ENCODE assay signal across 19 cellular contexts in genomic region chr6:107943626-107944439, GRCh38. TPM values are rescaled to one million over a fixed set of nuclear protein-coding genes. Genes with fewer than 3 reads are reported as not detected.
DNase-seq lines count a peak whose midpoint lies in the region; ATAC-seq and TF ChIP-seq lines count a peak whose summit lies in the region.
"Had no signal": no experiment of that assay in that cellular context is flagged by ENCODE, and none has a peak within 500 bp of the region (broad histone marks: within the 10 kb centered on the region; RNA-seq: fewer than 3 reads in every experiment).

No MANE protein-coding gene starts in this region.

- POLR2A ChIA-PET in T-cell (lab: Charles Lee) (interaction anchor here (0.6 to 0.7 kb wide), 2 partner anchors 22 to 104 kb away, joined by 3 to 4 read pairs; no protein-coding TSS in a partner anchor), MCF 10A (lab: Yijun Ruan, JAX) (interaction anchor here (0.7 to 2.2 kb wide), 4 partner anchors 9 to 23 kb away, joined by 3 to 5 read pairs (median 3); partner anchors contain the start of gene SEC63)

- H3K36me3 Mint-ChIP-seq in activated naive CD4-positive, alpha-beta T cell treated with anti-CD3 and anti-CD28 coated beads, Interleukin-2, amount 50 U/mL, for 72 hours, result peaks cover 0 to 9% of the 10 kb centered on the region in 2 donors
- H3K36me3 Mint-ChIP-seq in T-cell (peaks cover 17% of the 10 kb centered on the region), MCF 10A (ENCODE audit: insufficient read depth, unreplicated experiment) (peaks cover 21% of the 10 kb centered on the region)
- H3K36me3 Mint-ChIP-seq in effector memory CD8-positive, alpha-beta T cell (ENCODE audit: insufficient read depth), result peaks cover 5% of the 10 kb centered on the region
- H3K36me3 Mint-ChIP-seq in stimulated activated naive B cell treated with anti-CD40 and anti-IgM and Interleukin-4, amounts not matched to agents 10 μg/mL and 1 μg/mL and 100 μg/mL, for 72 hours, result peaks cover 10 to 25% of the 10 kb centered on the region in 2 donors

- peak; percentile 22 to 91 for ATAC-seq in activated naive CD4-positive, alpha-beta T cell treated with anti-CD3 and anti-CD28 coated beads, Interleukin-2, amount 50 U/mL, for 72 hours
- ATAC-seq in T-cell (replicated peaks in 1 of 4), result peak in 3 of 4 experiments; percentile 44 to 71 (median 53)
- no peak for ATAC-seq in effector memory CD8-positive, alpha-beta T cell (replicated peaks)
- ATAC-seq in stimulated activated naive B cell treated with anti-CD40 and anti-IgM and Interleukin-4, amounts not matched to agents 10 μg/mL and 1 μg/mL and 100 μg/mL, for 72 hours (replicated peaks), result no peak
- ATAC-seq: activated T-cell treated with anti-CD3 and anti-CD28 coated beads, Interleukin-2, amount 50 U/mL, for 4 hours; left ventricle myocardium superior; PC-3; stimulated activated naive CD8-positive, alpha-beta T cell treated with anti-CD3 and anti-CD28 coated beads, Interleukin-15, amount 100 ng/mL, for 72 hours had no signal

- TF ChIP-seq CTCF in GM13977 (IDR thresholded peaks at IDR 0.05; ENCODE audit: extremely low read depth, insufficient read depth, missing control alignments) (no peak), MCF 10A (IDR thresholded peaks at IDR 0.05; ENCODE audit: unreplicated experiment) (no peak)

- CTCF ChIA-PET in T-cell (lab: Charles Lee), result no interaction called here
- CTCF ChIA-PET in MCF 10A (lab: Yijun Ruan, JAX), result interaction anchor here (0.7 to 1.1 kb wide), 2 partner anchors 265 to 891 kb away, joined by 3 read pairs; no protein-coding TSS in a partner anchor

- in situ Hi-C loops in GM13977 (cut with MboI; ENCODE audit: low pct_unique_long_range_greater_than_20kb, low sequenced_read_pairs, unreplicated experiment), result no loop called here

- H3K27ac Mint-ChIP-seq in activated naive CD4-positive, alpha-beta T cell treated with anti-CD3 and anti-CD28 coated beads, Interleukin-2, amount 50 U/mL, for 72 hours, result peak overlapping the region; percentile 13 to 27
- H3K27ac Mint-ChIP-seq in T-cell, result no peak overlapping the region
- H3K27ac Mint-ChIP-seq in effector memory CD8-positive, alpha-beta T cell, result peak overlapping the region; percentile 1 to 81
- H3K27ac Mint-ChIP-seq in stimulated activated naive B cell treated with anti-CD40 and anti-IgM and Interleukin-4, amounts not matched to agents 10 μg/mL and 1 μg/mL and 100 μg/mL, for 72 hours, result peak overlapping the region; percentile 26
- H3K27ac Mint-ChIP-seq in MCF 10A (ENCODE audit: low read depth, unreplicated experiment), result no peak overlapping the region
- H3K27ac Mint-ChIP-seq: type B pancreatic cell had no signal

- peak overlapping the region in 1 of 3 donors; percentile 36 for H3K4me3 Mint-ChIP-seq in T-cell
- peak overlapping the region in 1 of 2 donors; percentile 1 for H3K4me3 Mint-ChIP-seq in effector memory CD8-positive, alpha-beta T cell
- H3K4me3 Mint-ChIP-seq in stimulated activated naive B cell treated with anti-CD40 and anti-IgM and Interleukin-4, amounts not matched to agents 10 μg/mL and 1 μg/mL and 100 μg/mL, for 72 hours, result no peak overlapping the region
- H3K4me3 Mint-ChIP-seq in MCF 10A (ENCODE audit: unreplicated experiment), result no peak overlapping the region
- H3K4me3 Mint-ChIP-seq: activated T-cell treated with anti-CD3 and anti-CD28 coated beads, Interleukin-2, amount 50 U/mL, for 4 hours; central memory CD8-positive, alpha-beta T cell; stimulated activated naive CD8-positive, alpha-beta T cell treated with anti-CD3 and anti-CD28 coated beads, Interleukin-15, amount 100 ng/mL, for 72 hours; type B pancreatic cell had no signal

- H3K4me1 Mint-ChIP-seq in T-cell (peaks cover 72 to 82% (median 77%) of the 10 kb centered on the region in 3 donors), MCF 10A (ENCODE audit: insufficient read depth, unreplicated experiment) (peaks cover 33% of the 10 kb centered on the region)
- peaks cover 47 to 54% of the 10 kb centered on the region in 2 donors for H3K4me1 Mint-ChIP-seq in effector memory CD8-positive, alpha-beta T cell (ENCODE audit: low read depth in 2 of 2)
- peaks cover 34 to 72% of the 10 kb centered on the region in 2 donors for H3K4me1 Mint-ChIP-seq in stimulated activated naive B cell treated with anti-CD40 and anti-IgM and Interleukin-4, amounts not matched to agents 10 μg/mL and 1 μg/mL and 100 μg/mL, for 72 hours

- no peak for DNase-seq in activated naive CD4-positive, alpha-beta T cell treated with anti-CD3 and anti-CD28 coated beads, Interleukin-2, amount 50 U/mL, for 72 hours (ENCODE audit: low spot score in 2 of 2)
- DNase-seq in activated naive CD4-positive, alpha-beta T cell treated with Interleukin-2 at 50 U/mL for 16 hours, result no peak
- DNase-seq in T-cell (no peak), GM13977 (ENCODE audit: low spot score) (no peak), MCF 10A (ENCODE audit: unreplicated experiment) (no peak), NK-92 (lab: John Stamatoyannopoulos, UW; ENCODE audit: unreplicated experiment) (no peak)
- no peak for DNase-seq in effector memory CD8-positive, alpha-beta T cell
- no peak for DNase-seq in stimulated activated naive B cell treated with anti-CD40 and anti-IgM and Interleukin-4, amounts not matched to agents 10 μg/mL and 1 μg/mL and 100 μg/mL, for 72 hours
- DNase-seq: activated CD4-positive, alpha-beta T cell treated with anti-CD3 and anti-CD28 coated beads for 4 hours; activated T-cell treated with anti-CD3 and anti-CD28 coated beads, Interleukin-2, amount 50 U/mL, for 4 hours; effector CD8-positive, alpha-beta T cell; Kasumi-1; left ventricle myocardium superior; NCI-H1105 treated with DMSO at 0.1 percent for 48 hours; NCI-H69; PC-3; stimulated activated naive CD8-positive, alpha-beta T cell treated with anti-CD3 and anti-CD28 coated beads, Interleukin-15, amount 100 ng/mL, for 72 hours had no signal

- H3K9me3 Mint-ChIP-seq in activated naive CD4-positive, alpha-beta T cell treated with anti-CD3 and anti-CD28 coated beads, Interleukin-2, amount 50 U/mL, for 72 hours, result no peaks in the 10 kb centered on the region
- H3K9me3 Mint-ChIP-seq in T-cell, result peaks cover 0 to 3% (median 0%) of the 10 kb centered on the region in 3 donors
- no peaks in the 10 kb centered on the region for H3K9me3 Mint-ChIP-seq in effector memory CD8-positive, alpha-beta T cell
- H3K9me3 Mint-ChIP-seq in stimulated activated naive B cell treated with anti-CD40 and anti-IgM and Interleukin-4, amounts not matched to agents 10 μg/mL and 1 μg/mL and 100 μg/mL, for 72 hours, result no peaks in the 10 kb centered on the region
- no peaks in the 10 kb centered on the region for H3K9me3 Mint-ChIP-seq in MCF 10A (ENCODE audit: unreplicated experiment)
- H3K9me3 Mint-ChIP-seq: activated T-cell treated with anti-CD3 and anti-CD28 coated beads, Interleukin-2, amount 50 U/mL, for 4 hours; central memory CD8-positive, alpha-beta T cell; stimulated activated naive CD8-positive, alpha-beta T cell treated with anti-CD3 and anti-CD28 coated beads, Interleukin-15, amount 100 ng/mL, for 72 hours had no signal

- intact Hi-C loops in MCF 10A (cut with micrococcal nuclease), result no loop called here

- BruUV-seq in MCF 10A (replicated peaks; lab: Mats Ljungman, UMichigan), result no TSS peak

- H3K27me3 Mint-ChIP-seq in T-cell, result no peaks in the 10 kb centered on the region
- H3K27me3 Mint-ChIP-seq in effector memory CD8-positive, alpha-beta T cell, result no peaks in the 10 kb centered on the region
- no peaks in the 10 kb centered on the region for H3K27me3 Mint-ChIP-seq in stimulated activated naive B cell treated with anti-CD40 and anti-IgM and Interleukin-4, amounts not matched to agents 10 μg/mL and 1 μg/mL and 100 μg/mL, for 72 hours
- no peaks in the 10 kb centered on the region for H3K27me3 Mint-ChIP-seq in MCF 10A (ENCODE audit: insufficient read depth, unreplicated experiment)
- H3K27me3 Mint-ChIP-seq: central memory CD8-positive, alpha-beta T cell; stimulated activated naive CD8-positive, alpha-beta T cell treated with anti-CD3 and anti-CD28 coated beads, Interleukin-15, amount 100 ng/mL, for 72 hours; type B pancreatic cell had no signal

RNA-seq across cellular contexts. Expression of gene SEC63, which starts 14.2 kb away (rescaled TPM):
- total RNA-seq in activated naive CD4-positive, alpha-beta T cell treated with anti-CD3 and anti-CD28 coated beads, Interleukin-2, amount 50 U/mL, for 72 hours, result 100 to 1,000 TPM in 1 of 2 donors, 10 to 100 TPM in 1; 97.4 to 105 TPM
- 10 to 100 TPM; 56.2 to 85.5 (median 68.7) TPM for total RNA-seq in T-cell
- 204 and 264 TPM in 2 replicates for total RNA-seq in MCF 10A (2022)

Comparison
In these comparisons a context has a peak if more than half of its experiments do, and no peak if none do; other contexts are left out.
1. ATAC-seq: peak in activated naive CD4-positive, alpha-beta T cell treated with anti-CD3 and anti-CD28 coated beads, Interleukin-2, amount 50 U/mL, for 72 hours (2 of 2) and T-cell (3 of 4); none in effector memory CD8-positive, alpha-beta T cell (single experiment) and stimulated activated naive B cell treated with anti-CD40 and anti-IgM and Interleukin-4, amounts not matched to agents 10 μg/mL and 1 μg/mL and 100 μg/mL, for 72 hours (0 of 2).
2. H3K27ac Mint-ChIP-seq: peak in activated naive CD4-positive, alpha-beta T cell treated with anti-CD3 and anti-CD28 coated beads, Interleukin-2, amount 50 U/mL, for 72 hours (2 of 2), effector memory CD8-positive, alpha-beta T cell (2 of 2) and stimulated activated naive B cell treated with anti-CD40 and anti-IgM and Interleukin-4, amounts not matched to agents 10 μg/mL and 1 μg/mL and 100 μg/mL, for 72 hours (single experiment); none in T-cell (0 of 2) and MCF 10A (single experiment).